ENCODE assay signal across 14 cellular contexts in the genomic region with DNA sequence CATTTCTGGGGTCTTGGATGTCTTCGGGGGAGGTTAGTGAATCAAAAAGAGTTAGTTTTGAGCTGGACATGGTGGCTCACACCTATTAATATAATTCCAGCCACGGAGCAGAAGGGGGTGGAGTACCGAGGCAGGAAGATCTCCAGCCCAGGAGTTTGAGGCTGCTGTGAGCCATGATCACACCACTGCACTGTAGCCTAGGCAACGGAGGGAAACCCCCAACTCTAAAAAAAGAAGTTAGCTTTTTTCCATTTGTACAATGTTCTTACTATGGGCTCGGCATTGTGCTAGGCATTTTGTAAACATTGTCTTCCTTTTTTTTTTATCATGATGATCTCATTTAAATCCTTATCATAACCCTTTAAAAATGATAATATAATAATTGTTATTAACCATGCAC. TPM values are rescaled to one million over a fixed set of nuclear protein-coding genes. Genes with fewer than 3 reads are reported as not detected.
A peak's percentile ranks its signal among the peaks of the same experiment; 100 is the strongest.
DNase-seq lines count a peak whose midpoint lies in the region; ATAC-seq, FAIRE-seq and TF ChIP-seq lines count a peak whose summit lies in the region.
"Had no signal": no experiment of that assay in that cellular context is flagged by ENCODE, and none has a peak within 500 bp of the region (broad histone marks: within the 10 kb centered on the region; RNA-seq: fewer than 3 reads in every experiment).

No MANE protein-coding gene starts in this region.

- 22% methylated on average over 5 of the region's 5 CpGs for WGBS in A549 (ENCODE audit: missing lambda C conversion rate)

- no peak for FAIRE-seq in A549 (lab: Jason Lieb, UNC)
- FAIRE-seq: urothelium cell line had no signal

- H3K36me3 Mint-ChIP-seq in activated T-helper 2 cell treated with anti-CD3 and anti-CD28 coated beads, Interferon-gamma antibody, Interleukin-2, Interleukin-4, amounts not matched to agents 10 μg/mL and 5 μg/mL and 100 μg/mL, durations not matched to agents 14 hours and 24 hours and 36 hours (ENCODE audit: low read depth) = no peaks in the 10 kb centered on the region

- H3K27ac Mint-ChIP-seq in activated T-helper 2 cell treated with anti-CD3 and anti-CD28 coated beads, Interferon-gamma antibody, Interleukin-2, Interleukin-4, amounts not matched to agents 10 μg/mL and 5 μg/mL and 100 μg/mL, durations not matched to agents 14 hours and 24 hours and 36 hours = peak overlapping the region; percentile 51

- peaks cover 4% of the 10 kb centered on the region for H3K4me1 Mint-ChIP-seq in activated T-helper 2 cell treated with anti-CD3 and anti-CD28 coated beads, Interferon-gamma antibody, Interleukin-2, Interleukin-4, amounts not matched to agents 10 μg/mL and 5 μg/mL and 100 μg/mL, durations not matched to agents 14 hours and 24 hours and 36 hours (ENCODE audit: low read depth)

- CTCF ChIA-PET in A549 (lab: Yijun Ruan, JAX) = interaction anchor here (0.8 to 18.6 kb wide), 15 partner anchors 8 to 275 kb away, joined by 3 to 383 read pairs (median 4); a partner anchor contains a TSS

- peaks cover 8% of the 10 kb centered on the region for H3K27me3 Mint-ChIP-seq in activated T-helper 2 cell treated with anti-CD3 and anti-CD28 coated beads, Interferon-gamma antibody, Interleukin-2, Interleukin-4, amounts not matched to agents 10 μg/mL and 5 μg/mL and 100 μg/mL, durations not matched to agents 14 hours and 24 hours and 36 hours (ENCODE audit: low read depth)

- H3K4me3 ChIP-seq in A549 = no peak overlapping the region
- H3K4me3 ChIP-seq: left lung had no signal

- peak overlapping the region; percentile 18 to 82; a peak in 4 of 6 replicates for H3K27ac ChIP-seq in A549
- H3K27ac ChIP-seq: left lung had no signal

- no peak for TF ChIP-seq EP300 in A549 (IDR thresholded peaks at IDR 0.05)

- no peaks in the 10 kb centered on the region for H3K9me3 ChIP-seq in A549
- H3K9me3 ChIP-seq: left lung had no signal

- TF ChIP-seq CTCF in A549 (IDR thresholded peaks at IDR 0.05) = no peak
- TF ChIP-seq CTCF in GM20000 (IDR thresholded peaks at IDR 0.05; ENCODE audit: extremely low read depth, missing control alignments) = no peak

- no peak for TF ChIP-seq POLR2A in A549 (IDR thresholded peaks at IDR 0.05; ENCODE audit: low read length)

- H3K4me1 ChIP-seq in A549 = peaks cover 41% of the 10 kb centered on the region
- H3K4me1 ChIP-seq: left lung had no signal

- peak in 1 of 2 experiments; percentile 30; a peak in 1 of 6 replicates for ATAC-seq in A549
- ATAC-seq in GM18873 (IDR thresholded peaks at IDR 0.05; ENCODE audit: low FRiP score, unreplicated experiment) = no peak
- ATAC-seq: left lung had no signal

- intact Hi-C loops in activated T-helper 2 cell treated with anti-CD3 and anti-CD28 coated beads, Interferon-gamma antibody, Interleukin-2, Interleukin-4, amounts not matched to agents 10 μg/mL and 5 μg/mL and 100 μg/mL, durations not matched to agents 14 hours and 24 hours and 36 hours (cut with micrococcal nuclease) = no loop called here

- no peaks in the 10 kb centered on the region for H3K9me3 Mint-ChIP-seq in activated T-helper 2 cell treated with anti-CD3 and anti-CD28 coated beads, Interferon-gamma antibody, Interleukin-2, Interleukin-4, amounts not matched to agents 10 μg/mL and 5 μg/mL and 100 μg/mL, durations not matched to agents 14 hours and 24 hours and 36 hours

- H3K4me3 Mint-ChIP-seq in activated T-helper 2 cell treated with anti-CD3 and anti-CD28 coated beads, Interferon-gamma antibody, Interleukin-2, Interleukin-4, amounts not matched to agents 10 μg/mL and 5 μg/mL and 100 μg/mL, durations not matched to agents 14 hours and 24 hours and 36 hours (ENCODE audit: low read depth) = no peak overlapping the region

- POLR2A ChIA-PET in A549 (lab: Yijun Ruan, JAX) = interaction anchor here (0.6 to 2.6 kb wide), 4 partner anchors 8 to 43 kb away, joined by 3 to 11 read pairs (median 4); a partner anchor contains a TSS

- no peak for DNase-seq in A549 (ENCODE audit: low read depth in 1 of 2, low spot score in 1 of 2)
- peak; percentile 38 for DNase-seq in GM20000 (ENCODE audit: low spot score)
- DNase-seq in activated T-helper 2 cell treated with anti-CD3 and anti-CD28 coated beads, Interferon-gamma antibody, Interleukin-2, Interleukin-4, amounts not matched to agents 10 μg/mL and 5 μg/mL and 100 μg/mL, durations not matched to agents 14 hours and 24 hours and 36 hours (ENCODE audit: low spot score) = no peak
- no peak for DNase-seq in iPS-NIHi7 (ENCODE audit: extremely low spot score)
- no peak for DNase-seq in effector CD4-positive, alpha-beta T cell
- DNase-seq: activated T-cell treated with anti-CD3 and anti-CD28 coated beads for 4 hours; head of caudate nucleus; left lung; NCI-H1417; NCI-H510A treated with DMSO at 0.1 percent for 48 hours; occipital lobe; stimulated activated CD8-positive, alpha-beta memory T cell treated with anti-CD3 and anti-CD28 coated beads, Interleukin-4, amount 100 ng/mL, for 48 hours had no signal

- peak overlapping the region; percentile 41 for H3K4me2 ChIP-seq in A549

- TF ChIP-seq RAD21 in A549 (conservative IDR thresholded peaks at IDR 0.05 in 1 of 2, IDR thresholded peaks at IDR 0.05 in 1 of 2) = no peak

TF ChIP-seq in A549, 52 proteins besides CTCF, POLR2A, EP300 and RAD21:
- no peak for TF ChIP-seq PHF8 (IDR thresholded peaks at IDR 0.05; ENCODE audit: borderline replicate concordance, low read depth)
- TF ChIP-seq RCOR1 (IDR thresholded peaks at IDR 0.05; ENCODE audit: low read depth, low read length) = no peak
- no peak for TF ChIP-seq EHF (CRISPR knock-in tag; IDR thresholded peaks at IDR 0.05)
- no peak for TF ChIP-seq JUNB (IDR thresholded peaks at IDR 0.05)
- no peak for TF ChIP-seq MYC (IDR thresholded peaks at IDR 0.05; ENCODE audit: borderline replicate concordance, low read length)
- TF ChIP-seq, protein P1, sequence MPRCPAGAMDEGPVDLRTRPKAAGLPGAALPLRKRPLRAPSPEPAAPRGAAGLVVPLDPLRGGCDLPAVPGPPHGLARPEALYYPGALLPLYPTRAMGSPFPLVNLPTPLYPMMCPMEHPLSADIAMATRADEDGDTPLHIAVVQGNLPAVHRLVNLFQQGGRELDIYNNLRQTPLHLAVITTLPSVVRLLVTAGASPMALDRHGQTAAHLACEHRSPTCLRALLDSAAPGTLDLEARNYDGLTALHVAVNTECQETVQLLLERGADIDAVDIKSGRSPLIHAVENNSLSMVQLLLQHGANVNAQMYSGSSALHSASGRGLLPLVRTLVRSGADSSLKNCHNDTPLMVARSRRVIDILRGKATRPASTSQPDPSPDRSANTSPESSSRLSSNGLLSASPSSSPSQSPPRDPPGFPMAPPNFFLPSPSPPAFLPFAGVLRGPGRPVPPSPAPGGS (IDR thresholded peaks at IDR 0.05) = no peak
- no peak for TF ChIP-seq NR3C1 (IDR thresholded peaks at IDR 0.05)
- no peak for TF ChIP-seq EHMT2 (IDR thresholded peaks at IDR 0.05; ENCODE audit: low read depth)
- TF ChIP-seq SREBF2 (IDR thresholded peaks at IDR 0.05) = no peak
- TF ChIP-seq CHD2 (IDR thresholded peaks at IDR 0.05; ENCODE audit: low read length, partially characterized antibody) = no peak
- TF ChIP-seq CEBPB (IDR thresholded peaks at IDR 0.05) = no peak
- TF ChIP-seq ZFP36 (IDR thresholded peaks at IDR 0.05; ENCODE audit: borderline replicate concordance, partially characterized antibody) = no peak
- TF ChIP-seq CHD4 (IDR thresholded peaks at IDR 0.05; ENCODE audit: borderline replicate concordance) = no peak

RNA-seq across cellular contexts. Expression of a gene that starts 8.3 kb away (rescaled TPM):
- polyA plus RNA-seq in A549 (2011; rRNA removed) = 187 and 209 TPM in 2 replicates
- polyA plus RNA-seq in A549 (2012; cell fraction: cytosol; rRNA removed) = 368 and 375 TPM in 2 replicates
- 159 and 183 TPM in 2 replicates for polyA plus RNA-seq in A549 (2012; cell fraction: nucleus; rRNA removed)
- polyA plus RNA-seq in A549 (2017; fragmentation: RNase III; extraction: RNeasy Plus Mini Kit Qiagen cat#74134 plus additional on column Dnase treatment) = 298 to 323 TPM (median 320 TPM) in 3 replicates
- polyA minus RNA-seq in A549 (2011; rRNA and poly(A)+ RNA removed) = 162 TPM in 2 replicates
- total RNA-seq in activated T-helper 2 cell treated with anti-CD3 and anti-CD28 coated beads, Interferon-gamma antibody, Interleukin-2, Interleukin-4, amounts not matched to agents 10 μg/mL and 5 μg/mL and 100 μg/mL, durations not matched to agents 14 hours and 24 hours and 36 hours = 145 and 152 TPM in 2 replicates

RNA-seq across cellular contexts. Expression of a gene that starts 15.5 kb away (rescaled TPM):
- polyA plus RNA-seq in A549 (2011; rRNA removed) (6.1 and 6.3 TPM in 2 replicates), A549 (2017; fragmentation: RNase III; extraction: RNeasy Plus Mini Kit Qiagen cat#74134 plus additional on column Dnase treatment) (3.5 to 5.2 TPM (median 5.2 TPM) in 3 replicates)
- polyA plus RNA-seq in A549 (2012; cell fraction: cytosol; rRNA removed) = 2.6 TPM in 2 replicates
- 0.31 and 0.61 TPM in 2 replicates for polyA plus RNA-seq in A549 (2012; cell fraction: nucleus; rRNA removed)
- 3.6 and 6.1 TPM in 2 replicates for polyA minus RNA-seq in A549 (2011; rRNA and poly(A)+ RNA removed)
- total RNA-seq in activated T-helper 2 cell treated with anti-CD3 and anti-CD28 coated beads, Interferon-gamma antibody, Interleukin-2, Interleukin-4, amounts not matched to agents 10 μg/mL and 5 μg/mL and 100 μg/mL, durations not matched to agents 14 hours and 24 hours and 36 hours = not detected in 2 replicates
- total RNA-seq: left lung, occipital lobe had no signal

RNA-seq across cellular contexts. Expression of a gene that starts 44.3 kb away (rescaled TPM):
- polyA plus RNA-seq in A549 (2011; rRNA removed) (26.2 and 30.1 TPM in 2 replicates), A549 (2017; fragmentation: RNase III; extraction: RNeasy Plus Mini Kit Qiagen cat#74134 plus additional on column Dnase treatment) (38.0 to 42.3 TPM (median 40.3 TPM) in 3 replicates)
- polyA plus RNA-seq in A549 (2012; cell fraction: cytosol; rRNA removed) = 31.0 and 37.6 TPM in 2 replicates
- polyA plus RNA-seq in A549 (2012; cell fraction: nucleus; rRNA removed) = 47.7 and 67.8 TPM in 2 replicates
- 56.3 and 83.5 TPM in 2 replicates for polyA minus RNA-seq in A549 (2011; rRNA and poly(A)+ RNA removed)
- total RNA-seq in activated T-helper 2 cell treated with anti-CD3 and anti-CD28 coated beads, Interferon-gamma antibody, Interleukin-2, Interleukin-4, amounts not matched to agents 10 μg/mL and 5 μg/mL and 100 μg/mL, durations not matched to agents 14 hours and 24 hours and 36 hours = 0.09 and 0.32 TPM in 2 replicates

RNA-seq across cellular contexts. Expression of a gene that starts 44.7 kb away (rescaled TPM):
- polyA plus RNA-seq in A549 (2011; rRNA removed) = 174 and 196 TPM in 2 replicates
- polyA plus RNA-seq in A549 (2012; cell fraction: cytosol; rRNA removed) = 108 and 127 TPM in 2 replicates
- 71.6 and 111 TPM in 2 replicates for polyA plus RNA-seq in A549 (2012; cell fraction: nucleus; rRNA removed)
- polyA plus RNA-seq in A549 (2017; fragmentation: RNase III; extraction: RNeasy Plus Mini Kit Qiagen cat#74134 plus additional on column Dnase treatment) = 104 to 114 TPM (median 109 TPM) in 3 replicates
- polyA minus RNA-seq in A549 (2011; rRNA and poly(A)+ RNA removed) = 155 and 161 TPM in 2 replicates
- total RNA-seq in activated T-helper 2 cell treated with anti-CD3 and anti-CD28 coated beads, Interferon-gamma antibody, Interleukin-2, Interleukin-4, amounts not matched to agents 10 μg/mL and 5 μg/mL and 100 μg/mL, durations not matched to agents 14 hours and 24 hours and 36 hours = 81.3 and 85.2 TPM in 2 replicates
